Comparison of ENCODE assay signal across 8 cellular contexts in genomic region chr17:40168262-40168832, GRCh38. TPM values are rescaled to one million over a fixed set of nuclear protein-coding genes. Genes with fewer than 3 reads are reported as not detected.
A peak's percentile ranks its signal among the peaks of the same experiment; 100 is the strongest.
DNase-seq lines count a peak whose midpoint lies in the region; ATAC-seq, FAIRE-seq and TF ChIP-seq lines count a peak whose summit lies in the region.

No MANE protein-coding gene starts in this region.

- H3K9me3 ChIP-seq in CD4-positive, alpha-beta memory T cell (ENCODE audit: control insufficient read depth in 1 of 2, low read length in 2 of 2), result no peaks in the 10 kb centered on the region
- H3K9me3 ChIP-seq in pancreas, result no peaks in the 10 kb centered on the region

- no peaks in the 10 kb centered on the region for H3K27me3 Mint-ChIP-seq in CD4-positive, alpha-beta memory T cell
- H3K27me3 Mint-ChIP-seq in activated naive CD8-positive, alpha-beta T cell treated with anti-CD3 and anti-CD28 coated beads for 36 hours, result no peaks in the 10 kb centered on the region

- ATAC-seq in pancreas (peak; percentile 79 to 97 (median 92)), HG02870 (IDR thresholded peaks at IDR 0.05; ENCODE audit: unreplicated experiment) (no peak), HG03045 (IDR thresholded peaks at IDR 0.05; ENCODE audit: unreplicated experiment) (no peak)

- DNase-seq in CD4-positive, alpha-beta memory T cell, result peak in 4 of 5 donors; percentile 62 to 68 (median 64)
- DNase-seq in H4 (ENCODE audit: low spot score) (peak; percentile 53), NCI-H69 (lab: John Stamatoyannopoulos, UW) (peak; percentile 34), globus pallidus (ENCODE audit: low spot score) (peak; percentile 61), pancreas (peak in 3 of 6 donors; percentile 28 to 51 (median 31))
- no peak for DNase-seq in activated naive CD8-positive, alpha-beta T cell treated with anti-CD3 and anti-CD28 coated beads for 36 hours

- FAIRE-seq in pancreas (lab: Jason Lieb, UNC), result peak; percentile 61

- POLR2A ChIA-PET in CD4-positive, alpha-beta memory T cell (lab: Charles Lee; ENCODE audit: partially characterized antibody), result interaction anchor here (0.5 to 3.2 kb wide), 16 partner anchors 23 to 155 kb away, joined by 3 to 68 read pairs (median 4); partner anchors contain the start of genes CASC3, MED24, MSL1 and NR1D1

- H3K4me3 Mint-ChIP-seq in CD4-positive, alpha-beta memory T cell, result no peak overlapping the region
- no peak overlapping the region for H3K4me3 Mint-ChIP-seq in activated naive CD8-positive, alpha-beta T cell treated with anti-CD3 and anti-CD28 coated beads for 36 hours

- H3K27ac Mint-ChIP-seq in CD4-positive, alpha-beta memory T cell, result peak overlapping the region; percentile 57 to 94 (median 89)
- H3K27ac Mint-ChIP-seq in activated naive CD8-positive, alpha-beta T cell treated with anti-CD3 and anti-CD28 coated beads for 36 hours, result peak overlapping the region; percentile 43

- H3K4me1 ChIP-seq in CD4-positive, alpha-beta memory T cell (ENCODE audit: insufficient read depth, low read length), result no peaks in the 10 kb centered on the region
- H3K4me1 ChIP-seq in pancreas, result no peaks in the 10 kb centered on the region

- CTCF ChIA-PET in CD4-positive, alpha-beta memory T cell (lab: Charles Lee; ENCODE audit: partially characterized antibody), result interaction anchor here (0.7 to 11.0 kb wide), 40 partner anchors 8 to 181 kb away, joined by 3 to 287 read pairs (median 5); partner anchors contain the start of genes CASC3, CSF3, MED24 and THRA

- H3K9me3 Mint-ChIP-seq in CD4-positive, alpha-beta memory T cell, result no peaks in the 10 kb centered on the region
- H3K9me3 Mint-ChIP-seq in activated naive CD8-positive, alpha-beta T cell treated with anti-CD3 and anti-CD28 coated beads for 36 hours, result no peaks in the 10 kb centered on the region

- peaks cover 75% of the 10 kb centered on the region for H3K36me3 ChIP-seq in CD4-positive, alpha-beta memory T cell (ENCODE audit: insufficient read depth, low read length)
- peaks cover 6 to 57% (median 41%) of the 10 kb centered on the region in 3 donors for H3K36me3 ChIP-seq in pancreas

- no peak overlapping the region for H3K4me3 ChIP-seq in CD4-positive, alpha-beta memory T cell (ENCODE audit: low read length in 2 of 2)
- no peak overlapping the region for H3K4me3 ChIP-seq in pancreas

- TF ChIP-seq CTCF in pancreas (IDR thresholded peaks at IDR 0.05), result peak; percentile 53 to 73 (median 62)

- peaks cover 58 to 80% of the 10 kb centered on the region in 2 donors for H3K36me3 Mint-ChIP-seq in CD4-positive, alpha-beta memory T cell
- H3K36me3 Mint-ChIP-seq in activated naive CD8-positive, alpha-beta T cell treated with anti-CD3 and anti-CD28 coated beads for 36 hours, result peaks cover 15% of the 10 kb centered on the region

- no peak overlapping the region for H3K27ac ChIP-seq in CD4-positive, alpha-beta memory T cell (ENCODE audit: low read depth, low read length)
- H3K27ac ChIP-seq in pancreas, result peak overlapping the region in 1 of 4 donors; percentile 0

- H3K27me3 ChIP-seq in CD4-positive, alpha-beta memory T cell (ENCODE audit: insufficient read depth, low read length), result no peaks in the 10 kb centered on the region
- H3K27me3 ChIP-seq in pancreas, result no peaks in the 10 kb centered on the region

- intact Hi-C loops in CD4-positive, alpha-beta memory T cell (cut with micrococcal nuclease), result loop anchor here (1.0 kb wide), 4 partner anchors 47 to 155 kb away; partner anchors contain the start of gene MSL1
- intact Hi-C loops in pancreas (cut with DNase I), result loop anchor here (5.0 to 10.0 kb wide), 5 partner anchors 54 to 174 kb away; no protein-coding TSS in a partner anchor

- peaks cover 4 to 15% (median 6%) of the 10 kb centered on the region in 4 donors for H3K4me1 Mint-ChIP-seq in CD4-positive, alpha-beta memory T cell
- no peaks in the 10 kb centered on the region for H3K4me1 Mint-ChIP-seq in activated naive CD8-positive, alpha-beta T cell treated with anti-CD3 and anti-CD28 coated beads for 36 hours

- 32 to 34% methylated on average over 11 of the region's 11 CpGs for WGBS in pancreas, 2 donors

RNA-seq across cellular contexts. Expression of gene RAPGEFL1, which starts 8.9 kb away (rescaled TPM):
- total RNA-seq in CD4-positive, alpha-beta memory T cell, result 1 to 10 TPM; 5.4 to 6.5 TPM
- polyA plus RNA-seq in CD4-positive, alpha-beta memory T cell, result under 1 TPM in 1 of 2 donors, not detected in 1; 0.13 TPM
- total RNA-seq in H4 (2014; rRNA removed; shearing (Covaris generic)), result 0.23 and 0.74 TPM in 2 replicates
- total RNA-seq in activated naive CD8-positive, alpha-beta T cell treated with anti-CD3 and anti-CD28 coated beads for 36 hours, result 1 to 10 TPM; 4.3 to 5.1 TPM
- total RNA-seq in pancreas, result 1 to 10 TPM; 2.6 to 4.9 (median 4.2) TPM
- polyA plus RNA-seq in pancreas, result 10 to 100 TPM in 1 of 2 donors, 1 to 10 TPM in 1; 8.0 to 10.6 TPM

RNA-seq across cellular contexts. Expression of gene CASC3, which starts 28.0 kb away (rescaled TPM):
- 100 to 1,000 TPM; 142 to 146 TPM for total RNA-seq in CD4-positive, alpha-beta memory T cell
- 10 to 100 TPM; 31.1 to 54.2 TPM for polyA plus RNA-seq in CD4-positive, alpha-beta memory T cell
- total RNA-seq in H4 (2014; rRNA removed; shearing (Covaris generic)), result 19.5 and 19.9 TPM in 2 replicates
- 10 to 100 TPM; 74.5 to 77.0 TPM for total RNA-seq in activated naive CD8-positive, alpha-beta T cell treated with anti-CD3 and anti-CD28 coated beads for 36 hours
- 10 to 100 TPM; 31.3 to 46.2 (median 40.8) TPM for total RNA-seq in pancreas
- 10 to 100 TPM; 35.2 to 42.3 TPM for polyA plus RNA-seq in pancreas

RNA-seq across cellular contexts. Expression of gene MSL1, which starts 46.6 kb away (rescaled TPM):
- 100 to 1,000 TPM; 130 to 133 TPM for total RNA-seq in CD4-positive, alpha-beta memory T cell
- 1 to 10 TPM; 6.0 to 8.3 TPM for polyA plus RNA-seq in CD4-positive, alpha-beta memory T cell
- total RNA-seq in H4 (2014; rRNA removed; shearing (Covaris generic)), result 38.4 and 39.1 TPM in 2 replicates
- 10 to 100 TPM; 62.7 to 66.7 TPM for total RNA-seq in activated naive CD8-positive, alpha-beta T cell treated with anti-CD3 and anti-CD28 coated beads for 36 hours
- total RNA-seq in pancreas, result 10 to 100 TPM; 21.0 to 44.6 (median 29.2) TPM
- 100 to 1,000 TPM in 1 of 2 donors, 10 to 100 TPM in 1; 71.0 to 105 TPM for polyA plus RNA-seq in pancreas

RNA-seq across cellular contexts. Expression of gene WIPF2, which starts 50.8 kb away (rescaled TPM):
- 10 to 100 TPM; 34.4 to 34.7 TPM for total RNA-seq in CD4-positive, alpha-beta memory T cell
- 10 to 100 TPM in 1 of 2 donors, 1 to 10 TPM in 1; 5.2 to 13.6 TPM for polyA plus RNA-seq in CD4-positive, alpha-beta memory T cell
- total RNA-seq in H4 (2014; rRNA removed; shearing (Covaris generic)), result 3.2 and 6.2 TPM in 2 replicates
- total RNA-seq in activated naive CD8-positive, alpha-beta T cell treated with anti-CD3 and anti-CD28 coated beads for 36 hours, result 10 to 100 TPM; 15.7 to 17.4 TPM
- total RNA-seq in pancreas, result 10 to 100 TPM; 11.8 to 21.7 (median 14.6) TPM
- 1 to 10 TPM; 6.3 to 9.5 TPM for polyA plus RNA-seq in pancreas

Comparison
In these comparisons a context has a peak if more than half of its experiments do, and no peak if none do; other contexts are left out.
1. ATAC-seq: peak in pancreas (4 of 4); none in HG02870 (single experiment) and HG03045 (single experiment).